15 cellular contexts compared by ENCODE assay signal in the genomic region with DNA sequence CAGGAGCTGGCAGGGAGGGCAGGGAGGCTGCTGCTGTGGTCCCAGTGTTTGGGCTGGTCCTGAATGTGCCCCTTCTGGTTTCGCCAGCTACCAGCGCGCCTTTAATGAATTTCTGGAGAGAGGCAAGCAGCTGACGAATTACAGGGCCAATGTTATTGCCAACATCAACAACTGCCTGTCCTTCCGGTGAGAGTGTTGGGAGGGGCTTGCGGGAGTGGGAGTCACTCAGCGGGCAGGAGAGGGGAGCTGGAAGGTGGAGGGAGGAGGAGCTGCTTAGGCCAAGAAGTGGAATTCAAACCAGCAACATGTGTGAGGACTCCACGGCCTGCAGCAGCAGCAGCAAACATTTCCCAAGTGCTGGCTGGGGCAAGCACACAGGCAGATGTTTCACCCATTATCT. TPM values are rescaled to one million over a fixed set of nuclear protein-coding genes. Genes with fewer than 3 reads are reported as not detected.
DNase-seq lines count a peak whose midpoint lies in the region; FAIRE-seq and TF ChIP-seq lines count a peak whose summit lies in the region.
"Had no signal": no experiment of that assay in that cellular context is flagged by ENCODE, and none has a peak within 500 bp of the region (broad histone marks: within the 10 kb centered on the region; RNA-seq: fewer than 3 reads in every experiment).

No MANE protein-coding gene starts in this region.

- peaks cover 15% of the 10 kb centered on the region for H3K4me1 Mint-ChIP-seq in astrocyte (ENCODE audit: low read depth, unreplicated experiment)

- no peak overlapping the region for H3K4me3 ChIP-seq in astrocyte (ENCODE audit: insufficient read depth, low read depth, low read length)
- H3K4me3 ChIP-seq in thyroid gland (replicated peaks in 1 of 3): no peak overlapping the region
- H3K4me3 ChIP-seq: tibial nerve had no signal

- H3K36me3 ChIP-seq in astrocyte (ENCODE audit: insufficient read depth, low read length) (no peaks in the 10 kb centered on the region), thyroid gland (no peaks in the 10 kb centered on the region)

- no peaks in the 10 kb centered on the region for H3K79me2 ChIP-seq in astrocyte (ENCODE audit: insufficient read depth, low read length)

- H4K20me1 ChIP-seq in astrocyte (ENCODE audit: insufficient read depth, low read length): peaks cover 45% of the 10 kb centered on the region

- H3K4me2 ChIP-seq in astrocyte (ENCODE audit: low read length): peak overlapping the region; percentile 66

- H3K27me3 ChIP-seq in astrocyte (ENCODE audit: insufficient read depth, low read length) (no peaks in the 10 kb centered on the region), thyroid gland (no peaks in the 10 kb centered on the region)

- H3K9me3 ChIP-seq in astrocyte (ENCODE audit: insufficient read depth, low read depth, low read length): no peaks in the 10 kb centered on the region
- H3K9me3 ChIP-seq in thyroid gland: no peaks in the 10 kb centered on the region
- H3K9me3 ChIP-seq: tibial nerve had no signal

- H3K36me3 Mint-ChIP-seq in astrocyte (ENCODE audit: low read depth, unreplicated experiment): peaks cover 20% of the 10 kb centered on the region

- H3K27ac ChIP-seq in astrocyte (ENCODE audit: low read depth, low read length) (no peak overlapping the region), thyroid gland (peak overlapping the region; percentile 83 to 91 (median 91))

- WGBS in thyroid gland, 2 donors: 35 to 46% methylated on average over 8 of the region's 8 CpGs

- H3K9me3 Mint-ChIP-seq in astrocyte (ENCODE audit: unreplicated experiment): no peaks in the 10 kb centered on the region

- TF ChIP-seq CTCF in astrocyte (IDR thresholded peaks at IDR 0.05; ENCODE audit: insufficient read depth, low read depth, low read length) (no peak), thyroid gland (IDR thresholded peaks at IDR 0.05) (no peak)

- peak in 1 of 2 donors; percentile 60 for TF ChIP-seq POLR2A in thyroid gland (IDR thresholded peaks at IDR 0.05)

- no peak overlapping the region for H3K4me3 Mint-ChIP-seq in astrocyte (ENCODE audit: unreplicated experiment)

- H3K27ac Mint-ChIP-seq in astrocyte (ENCODE audit: unreplicated experiment): no peak overlapping the region

- FAIRE-seq in astrocyte (lab: Jason Lieb, UNC): no peak
- FAIRE-seq: A204.1 had no signal

- H3K27me3 Mint-ChIP-seq in astrocyte (ENCODE audit: low read depth, unreplicated experiment): peaks cover 20% of the 10 kb centered on the region

- DNase-seq in NCI-H1417 (lab: John Stamatoyannopoulos, UW) (peak in 2 of 3 experiments; percentile 36 to 41), NCI-H1417 treated with DMSO at 0.1 percent for 48 hours (lab: John Stamatoyannopoulos, UW) (no peak), astrocyte (ENCODE audit: low read depth) (peak; percentile 80), iris pigment epithelial cell (ENCODE audit: low read depth) (peak; percentile 80), thyroid gland (peak; percentile 84 to 86), mesenteric fat pad (ENCODE audit: low spot score) (no peak), NCI-H510A (lab: John Stamatoyannopoulos, UW) (no peak), germinal center (ENCODE audit: low spot score) (no peak)
- DNase-seq: activated CD4-positive, alpha-beta T cell treated with anti-CD3 and anti-CD28 coated beads for 1 hour; head of caudate nucleus; Karpas-422; stimulated activated CD4-positive, alpha-beta T cell treated with anti-CD3 and anti-CD28 coated beads, Interleukin-4, amount 100 ng/mL, for 4 hours had no signal

- peaks cover 17% of the 10 kb centered on the region for H3K4me1 ChIP-seq in astrocyte (ENCODE audit: insufficient read depth, low read length)
- H3K4me1 ChIP-seq in thyroid gland: peaks cover 57 to 76% of the 10 kb centered on the region in 2 donors

- no peak overlapping the region for H2AFZ ChIP-seq in astrocyte (ENCODE audit: low read depth, low read length)

- H3K9ac ChIP-seq in astrocyte (ENCODE audit: low read length): no peak overlapping the region

- intact Hi-C loops in thyroid gland (cut with DNase I): no loop called here

RNA-seq across cellular contexts. Expression of a gene that starts 7.7 kb away (rescaled TPM):
- total RNA-seq in astrocyte: 24.9 and 29.5 TPM in 2 replicates
- 10 to 100 TPM; 28.6 to 37.2 (median 31.2) TPM for total RNA-seq in thyroid gland
- 211 TPM for total RNA-seq in mesenteric fat pad
- total RNA-seq: OCI-LY7 had no signal

RNA-seq across cellular contexts. Expression of a gene that starts 36.4 kb away (rescaled TPM):
- total RNA-seq in astrocyte: not detected in 2 replicates
- under 1 TPM in 2 of 4 donors, not detected in 2; 0.44 to 0.78 TPM for total RNA-seq in thyroid gland
- total RNA-seq in mesenteric fat pad: 2.0 TPM
- total RNA-seq: OCI-LY7 had no signal

RNA-seq across cellular contexts. Expression of a gene that starts 47.0 kb away (rescaled TPM):
- not detected in 2 replicates for total RNA-seq in astrocyte
- total RNA-seq in thyroid gland: not detected
- total RNA-seq in mesenteric fat pad: 3.1 TPM
- total RNA-seq: OCI-LY7, tibial nerve had no signal

Comparison
In these comparisons a context has a peak if more than half of its experiments do, and no peak if none do; other contexts are left out.
1. DNase-seq: peak in NCI-H1417 (2 of 3), astrocyte (single experiment), iris pigment epithelial cell (single experiment) and thyroid gland (2 of 2); none in NCI-H1417 treated with DMSO at 0.1 percent for 48 hours (single experiment), mesenteric fat pad (single experiment), NCI-H510A (single experiment) and germinal center (single experiment).